21 cellular contexts compared by ENCODE assay signal in genomic region chr17:50805486-50805885, GRCh38. TPM values are rescaled to one million over a fixed set of nuclear protein-coding genes. Genes with fewer than 3 reads are reported as not detected.
DNase-seq lines count a peak whose midpoint lies in the region; ATAC-seq, FAIRE-seq and TF ChIP-seq lines count a peak whose summit lies in the region.
"Had no signal": no experiment of that assay in that cellular context is flagged by ENCODE, and none has a peak within 500 bp of the region (broad histone marks: within the 10 kb centered on the region; RNA-seq: fewer than 3 reads in every experiment).

No MANE protein-coding gene starts in this region.

- H2AFZ ChIP-seq in mammary epithelial cell (ENCODE audit: low read depth, low read length) (peak overlapping the region; percentile 59), IMR-90 (replicated peaks; ENCODE audit: low read length, poor library complexity) (peak overlapping the region; percentile 49), H1 (ENCODE audit: low read length) (no peak overlapping the region), trophoblast cell (ENCODE audit: insufficient read depth, low read length, poor library complexity) (no peak overlapping the region), GM23248 (no peak overlapping the region)

- in situ Hi-C loops in mammary epithelial cell (cut with MboI; ENCODE audit: low sequenced_read_pairs in 2 of 2): no loop called here
- in situ Hi-C loops in IMR-90 (cut with MboI; ENCODE audit: low sequenced_read_pairs): no loop called here
- in situ Hi-C loops in GM23248 (cut with MboI): no loop called here

- dilution Hi-C loops in mammary epithelial cell (cut with HindIII; ENCODE audit: low sequenced_read_pairs) (no loop called here), IMR-90 (cut with HindIII; ENCODE audit: low sequenced_read_pairs, unreplicated experiment) (no loop called here)

- no peaks in the 10 kb centered on the region for H3K4me1 Mint-ChIP-seq in MCF 10A (ENCODE audit: insufficient read depth, unreplicated experiment)

- H2AK9ac ChIP-seq in IMR-90 (replicated peaks; ENCODE audit: low read depth, low read length, poor library complexity): no peak overlapping the region

- no peak overlapping the region for H4K12ac ChIP-seq in trophoblast cell (ENCODE audit: low read depth, low read length)

- DNase-seq in mammary epithelial cell (no peak), MCF 10A (ENCODE audit: unreplicated experiment) (no peak), IMR-90 (no peak), H1 (ENCODE audit: low read depth in 1 of 2, low spot score in 2 of 2) (no peak), trophoblast cell (no peak), GM23248 (no peak)
- no peak for DNase-seq in activated CD4-positive, alpha-beta T cell treated with anti-CD3 and anti-CD28 coated beads for 4 hours
- DNase-seq: ACHN; Calu3; CD4-positive, alpha-beta T cell; DMS 273 treated with DMSO at 0.1 percent for 48 hours; DMS79; EL; H7 had no signal

- 49% methylated on average over 5 of the region's 6 CpGs for WGBS in mammary epithelial cell (ENCODE audit: low coverage, missing lambda C conversion rate)
- WGBS in IMR-90 (ENCODE audit: extremely low coverage in 2 of 2, insufficient read length in 1 of 2), 2 experiments: 56% methylated on average over 2 of the region's 6 CpGs; no CpG with 5 or more reads in 1 of the 2 experiments
- WGBS in H1 (ENCODE audit: extremely low coverage in 1 of 2, insufficient coverage in 1 of 2, insufficient read length in 1 of 2, insufficient replicate concordance in 2 of 2, low coverage in 1 of 2, low lambda C conversion rate in 2 of 2, missing lambda C conversion rate in 1 of 2), 2 experiments: 87% methylated on average over 6 of the region's 6 CpGs; no CpG with 5 or more reads in 1 of the 2 experiments
- no CpG with 5 or more reads among the region's 6 CpGs for WGBS in trophoblast cell (ENCODE audit: extremely low coverage, insufficient coverage, insufficient read length)
- WGBS in GM23248 (ENCODE audit: low coverage in 1 of 2, low lambda C conversion rate in 2 of 2, missing lambda C conversion rate in 2 of 2), 2 experiments: 52 to 57% methylated on average over 6 of the region's 6 CpGs

- H3K27me3 ChIP-seq in mammary epithelial cell (ENCODE audit: insufficient read depth, low read length) (no peaks in the 10 kb centered on the region), IMR-90 (ENCODE audit: control insufficient read depth, insufficient read depth, low read length) (peaks cover 14% of the 10 kb centered on the region), H1 (replicated peaks in 1 of 4; ENCODE audit: control insufficient read depth in 3 of 4, extremely low read depth in 1 of 4, insufficient read depth in 3 of 4, low read length in 3 of 4) (no peaks in the 10 kb centered on the region), trophoblast cell (ENCODE audit: insufficient read depth, low read length) (no peaks in the 10 kb centered on the region), GM23248 (replicated peaks; ENCODE audit: insufficient read depth) (no peaks in the 10 kb centered on the region)
- H3K27me3 ChIP-seq: BLaER1 treated with 17β-estradiol and CSF1 and Interleukin-3, amounts not matched to agents 10 nM and 100 nM had no signal

- TF ChIP-seq RAD21 in IMR-90 (IDR thresholded peaks at IDR 0.05; ENCODE audit: low read length) (no peak), H1 (IDR thresholded peaks at IDR 0.05 in 1 of 2, conservative IDR thresholded peaks at IDR 0.05 in 1 of 2; ENCODE audit: low read depth in 2 of 2, low read length in 2 of 2) (no peak)

- H3K79me2 ChIP-seq in mammary epithelial cell (ENCODE audit: insufficient read depth, low read length) (no peaks in the 10 kb centered on the region), H1 (ENCODE audit: control insufficient read depth in 1 of 2, insufficient read depth in 2 of 2, low read length in 2 of 2) (no peaks in the 10 kb centered on the region), trophoblast cell (ENCODE audit: control insufficient read depth, insufficient read depth, low read length, poor library complexity) (no peaks in the 10 kb centered on the region), GM23248 (ENCODE audit: insufficient read depth) (no peaks in the 10 kb centered on the region)

- H2AK5ac ChIP-seq in IMR-90 (ENCODE audit: low read depth, low read length) (no peak overlapping the region), H1 (ENCODE audit: low read depth, low read length) (no peak overlapping the region), trophoblast cell (ENCODE audit: low read length) (no peak overlapping the region)

- FAIRE-seq in H1 (lab: Jason Lieb, UNC): no peak
- FAIRE-seq: G401.6, GM12891, GM19239 had no signal

- H3K18ac ChIP-seq in IMR-90 (ENCODE audit: low read depth, low read length) (no peak overlapping the region), H1 (ENCODE audit: extremely low read depth, low read length) (no peak overlapping the region), trophoblast cell (ENCODE audit: low read length) (no peak overlapping the region)

- H3K9me3 ChIP-seq in mammary epithelial cell (replicated peaks; ENCODE audit: insufficient read depth, low read length) (no peaks in the 10 kb centered on the region), IMR-90 (ENCODE audit: control insufficient read depth, insufficient read depth, low read length) (no peaks in the 10 kb centered on the region), H1 (ENCODE audit: insufficient read depth in 2 of 2, low read depth in 1 of 2, low read length in 1 of 2) (no peaks in the 10 kb centered on the region), trophoblast cell (ENCODE audit: insufficient read depth, low read depth, low read length) (no peaks in the 10 kb centered on the region), GM23248 (ENCODE audit: low read depth) (no peaks in the 10 kb centered on the region)
- H3K9me3 ChIP-seq: BLaER1 treated with 17β-estradiol and CSF1 and Interleukin-3, amounts not matched to agents 10 nM and 100 nM had no signal

- no peaks in the 10 kb centered on the region for H3K9me3 Mint-ChIP-seq in MCF 10A (ENCODE audit: unreplicated experiment)
- H3K9me3 Mint-ChIP-seq: CD4-positive, alpha-beta T cell; IgD-negative memory B cell had no signal

- H3K23me2 ChIP-seq in H1 (ENCODE audit: low read depth, low read length): no peaks in the 10 kb centered on the region

- H3K4me1 ChIP-seq in mammary epithelial cell (ENCODE audit: insufficient read depth, low read length): peaks cover 4% of the 10 kb centered on the region
- H3K4me1 ChIP-seq in IMR-90 (ENCODE audit: control insufficient read depth, insufficient read depth, low read length): no peaks in the 10 kb centered on the region
- H3K4me1 ChIP-seq in H1 (replicated peaks in 1 of 4; ENCODE audit: control insufficient read depth in 3 of 4, insufficient read depth in 4 of 4, low read length in 3 of 4): no peaks in the 10 kb centered on the region
- peaks cover 0 to 6% of the 10 kb centered on the region in 2 experiments for H3K4me1 ChIP-seq in trophoblast cell (ENCODE audit: control insufficient read depth in 1 of 2, insufficient read depth in 2 of 2, low read length in 2 of 2)
- H3K4me1 ChIP-seq in GM23248 (ENCODE audit: insufficient read depth): no peaks in the 10 kb centered on the region

- H2BK5ac ChIP-seq in IMR-90 (ENCODE audit: low read depth, low read length, poor library complexity, severe bottlenecking) (no peak overlapping the region), H1 (ENCODE audit: low read depth, low read length) (peak overlapping the region; percentile 56; the same call in 1 of the 2 replicates), trophoblast cell (ENCODE audit: low read depth, low read length, poor library complexity) (no peak overlapping the region)

- H4K8ac ChIP-seq in IMR-90 (ENCODE audit: low read depth in 2 of 2, low read length in 2 of 2) (no peak overlapping the region), H1 (ENCODE audit: extremely low read depth, insufficient read depth, low read length) (no peak overlapping the region), trophoblast cell (ENCODE audit: low read depth, low read length) (no peak overlapping the region)

- H2BK120ac ChIP-seq in IMR-90 (ENCODE audit: low read depth, low read length) (no peak overlapping the region), H1 (replicated peaks; ENCODE audit: low read depth, low read length) (peak overlapping the region; percentile 68), trophoblast cell (ENCODE audit: insufficient read depth, low read length, poor library complexity) (no peak overlapping the region)

- POLR2A ChIA-PET in MCF 10A (lab: Yijun Ruan, JAX) (no interaction called here), IMR-90 (lab: Charles Lee; ENCODE audit: unreplicated experiment) (no interaction called here), H1 (lab: Charles Lee; ENCODE audit: partially characterized antibody) (interaction anchor here (0.6 to 2.1 kb wide), 2 partner anchors 60 to 75 kb away, joined by 3 to 8 read pairs; partner anchors contain the start of gene TOB1)

- H3K36me3 ChIP-seq in mammary epithelial cell (ENCODE audit: insufficient read depth, low read length) (no peaks in the 10 kb centered on the region), IMR-90 (ENCODE audit: control insufficient read depth, insufficient read depth, low read length) (no peaks in the 10 kb centered on the region), H1 (ENCODE audit: control insufficient read depth in 2 of 4, insufficient read depth in 4 of 4, low read length in 3 of 4) (no peaks in the 10 kb centered on the region), trophoblast cell (ENCODE audit: control insufficient read depth in 1 of 2, insufficient read depth in 2 of 2, low read length in 2 of 2) (no peaks in the 10 kb centered on the region), GM23248 (ENCODE audit: low read depth) (no peaks in the 10 kb centered on the region)
- H3K36me3 ChIP-seq: BLaER1 treated with 17β-estradiol and CSF1 and Interleukin-3, amounts not matched to agents 10 nM and 100 nM had no signal

- no peak overlapping the region for H3K4me2 ChIP-seq in mammary epithelial cell (ENCODE audit: insufficient read depth, low read depth, low read length)
- H3K4me2 ChIP-seq in IMR-90 (ENCODE audit: low read depth, low read length): no peak overlapping the region
- H3K4me2 ChIP-seq in H1 (ENCODE audit: insufficient read depth in 1 of 2, low read depth in 2 of 2, low read length in 2 of 2): no peak overlapping the region
- H3K4me2 ChIP-seq in trophoblast cell (ENCODE audit: low read length): no peak overlapping the region
- no peak overlapping the region for H3K4me2 ChIP-seq in GM23248 (ENCODE audit: unreplicated experiment)
- H3K4me2 ChIP-seq: BLaER1 treated with 17β-estradiol and CSF1 and Interleukin-3, amounts not matched to agents 10 nM and 100 nM had no signal

- H3K4ac ChIP-seq in IMR-90 (ENCODE audit: low read depth, low read length) (no peak overlapping the region), H1 (replicated peaks; ENCODE audit: insufficient read length, low read depth, low read length) (peak overlapping the region; percentile 48), trophoblast cell (ENCODE audit: low read depth, low read length) (no peak overlapping the region)

- no peak overlapping the region for H3K27ac Mint-ChIP-seq in MCF 10A (ENCODE audit: low read depth, unreplicated experiment)
- H3K27ac Mint-ChIP-seq: CD4-positive, alpha-beta T cell; IgD-negative memory B cell had no signal

- H2BK15ac ChIP-seq in IMR-90 (ENCODE audit: low read depth, low read length) (no peak overlapping the region), H1 (ENCODE audit: low read length) (no peak overlapping the region)

- H4K5ac ChIP-seq in IMR-90 (ENCODE audit: low read depth, low read length) (no peak overlapping the region), H1 (ENCODE audit: insufficient read length, low read depth, low read length) (no peak overlapping the region)

- H3K79me1 ChIP-seq in IMR-90 (ENCODE audit: low read depth in 1 of 2, low read length in 2 of 2) (no peaks in the 10 kb centered on the region), H1 (ENCODE audit: low read depth, low read length) (no peaks in the 10 kb centered on the region), trophoblast cell (ENCODE audit: low read length) (no peaks in the 10 kb centered on the region)

- no peaks in the 10 kb centered on the region for H3K9me2 ChIP-seq in GM23248 (ENCODE audit: insufficient read depth)

- no peak for TF ChIP-seq EP300 in H1 (IDR thresholded peaks at IDR 0.05; ENCODE audit: borderline replicate concordance in 1 of 2, low read depth in 2 of 2, low read length in 2 of 2)

- H3K56ac ChIP-seq in IMR-90 (ENCODE audit: extremely low read depth, insufficient read depth, low read length) (no peak overlapping the region), H1 (replicated peaks; ENCODE audit: insufficient read length, low read depth, low read length) (no peak overlapping the region)

- intact Hi-C loops in mammary epithelial cell (cut with micrococcal nuclease) (no loop called here), MCF 10A (cut with micrococcal nuclease) (no loop called here), IMR-90 (cut with micrococcal nuclease) (no loop called here)

- H3K9me1 ChIP-seq in IMR-90 (ENCODE audit: insufficient read depth, low read length): 0 out of 2 replicates have a peak, but pooled peaks cover 3% of the 10 kb centered on the region

- H3K23ac ChIP-seq in IMR-90 (ENCODE audit: low read depth, low read length): no peak overlapping the region
- H3K23ac ChIP-seq in H1 (ENCODE audit: insufficient read length): no peak overlapping the region
- H3K23ac ChIP-seq in trophoblast cell (ENCODE audit: low read length): no peak overlapping the region

- no peaks in the 10 kb centered on the region for H3K27me3 Mint-ChIP-seq in MCF 10A (ENCODE audit: insufficient read depth, unreplicated experiment)
- H3K27me3 Mint-ChIP-seq: CD4-positive, alpha-beta T cell; IgD-negative memory B cell had no signal

- TF ChIP-seq CTCF in mammary epithelial cell (conservative IDR thresholded peaks at IDR 0.05 in 1 of 2, IDR thresholded peaks at IDR 0.05 in 1 of 2; ENCODE audit: extremely low read depth in 1 of 2, insufficient read depth in 1 of 2, low read depth in 1 of 2, low read length in 2 of 2): no peak
- TF ChIP-seq CTCF in MCF 10A (IDR thresholded peaks at IDR 0.05; ENCODE audit: unreplicated experiment): no peak
- no peak for TF ChIP-seq CTCF in IMR-90 (conservative IDR thresholded peaks at IDR 0.05; ENCODE audit: low read depth, low read length)
- no peak for TF ChIP-seq CTCF in H1 (IDR thresholded peaks at IDR 0.05; ENCODE audit: control extremely low read depth in 1 of 3, insufficient read depth in 1 of 3, low read depth in 1 of 3, low read length in 3 of 3)

- H3K4me3 ChIP-seq in mammary epithelial cell (replicated peaks in 1 of 3; ENCODE audit: insufficient read depth in 1 of 3, low read depth in 2 of 3, low read length in 3 of 3) (no peak overlapping the region), IMR-90 (ENCODE audit: insufficient read depth, low read depth, low read length) (no peak overlapping the region), H1 (ENCODE audit: extremely low read depth in 1 of 4, insufficient read depth in 2 of 4, low read depth in 3 of 4, low read length in 4 of 4) (no peak overlapping the region), trophoblast cell (ENCODE audit: low read depth, low read length) (no peak overlapping the region), GM23248 (no peak overlapping the region)
- H3K4me3 ChIP-seq: BLaER1 treated with 17β-estradiol and CSF1 and Interleukin-3, amounts not matched to agents 10 nM and 100 nM had no signal

- H3K14ac ChIP-seq in IMR-90 (replicated peaks; ENCODE audit: low read depth, low read length) (no peak overlapping the region), H1 (ENCODE audit: insufficient read length) (peak overlapping the region; percentile 63), trophoblast cell (ENCODE audit: low read length) (no peak overlapping the region)

- H3K27ac ChIP-seq in mammary epithelial cell (ENCODE audit: insufficient read depth, low read depth, low read length) (no peak overlapping the region), IMR-90 (ENCODE audit: insufficient read depth, low read length) (no peak overlapping the region), H1 (ENCODE audit: low read depth, low read length) (no peak overlapping the region), trophoblast cell (ENCODE audit: low read depth, low read length) (no peak overlapping the region), GM23248 (no peak overlapping the region)
- H3K27ac ChIP-seq: BLaER1 treated with 17β-estradiol and CSF1 and Interleukin-3, amounts not matched to agents 10 nM and 100 nM; HL-60 had no signal

- no peaks in the 10 kb centered on the region for H3K36me3 Mint-ChIP-seq in MCF 10A (ENCODE audit: insufficient read depth, unreplicated experiment)
- H3K36me3 Mint-ChIP-seq: IgD-negative memory B cell had no signal

- no peak overlapping the region for H2BK12ac ChIP-seq in H1 (ENCODE audit: low read depth, low read length)
- H2BK12ac ChIP-seq in trophoblast cell (ENCODE audit: low read length): peak overlapping the region; percentile 29

- no peak for TF ChIP-seq POLR2A in IMR-90 (IDR thresholded peaks at IDR 0.05; ENCODE audit: low read depth, low read length)
- TF ChIP-seq POLR2A in H1 (IDR thresholded peaks at IDR 0.05; ENCODE audit: control extremely low read depth in 1 of 2, low read depth in 2 of 2, low read length in 2 of 2): no peak

- H2BK20ac ChIP-seq in IMR-90 (ENCODE audit: low read depth, low read length) (no peak overlapping the region), H1 (ENCODE audit: low read length) (0 out of 2 replicates have a peak overlapping the region, but pooled peaks have one; percentile 72)

- no peak overlapping the region for H4K91ac ChIP-seq in IMR-90 (ENCODE audit: insufficient read depth, low read depth, low read length)
- peak overlapping the region; percentile 49 for H4K91ac ChIP-seq in H1 (replicated peaks; ENCODE audit: insufficient read length, low read length)
- H4K91ac ChIP-seq in trophoblast cell (ENCODE audit: low read depth, low read length): peak overlapping the region; percentile 26

- no peak overlapping the region for H3K4me3 Mint-ChIP-seq in MCF 10A (ENCODE audit: unreplicated experiment)
- H3K4me3 Mint-ChIP-seq: CD4-positive, alpha-beta T cell; IgD-negative memory B cell had no signal

- CTCF ChIA-PET in mammary epithelial cell (lab: Charles Lee; ENCODE audit: low non-redundant PET) (no interaction called here), MCF 10A (lab: Yijun Ruan, JAX) (interaction anchor here (0.6 to 1.2 kb wide), 2 partner anchors 37 to 206 kb away, joined by 3 to 6 read pairs; no protein-coding TSS in a partner anchor), IMR-90 (lab: Yijun Ruan, JAX) (interaction anchor here (1.3 kb wide), 1 partner anchor 19 kb away, joined by 4 read pairs; no protein-coding TSS in a partner anchor), H1 (lab: Charles Lee; ENCODE audit: partially characterized antibody) (interaction anchor here (0.8 to 3.8 kb wide), 21 partner anchors 9 to 167 kb away, joined by 3 to 41 read pairs (median 5); partner anchors contain the start of gene WFIKKN2)

- no peaks in the 10 kb centered on the region for H3F3A ChIP-seq in GM23248 (ENCODE audit: insufficient read depth)

- BruUV-seq in mammary epithelial cell (replicated peaks; lab: Mats Ljungman, UMichigan) (no TSS peak), MCF 10A (replicated peaks; lab: Mats Ljungman, UMichigan) (no TSS peak), IMR-90 (replicated peaks; lab: Mats Ljungman, UMichigan) (no TSS peak)

- no peak overlapping the region for H3K9ac ChIP-seq in mammary epithelial cell (ENCODE audit: insufficient read depth, low read length)
- no peak overlapping the region for H3K9ac ChIP-seq in IMR-90 (ENCODE audit: low read depth, low read length)
- no peak overlapping the region for H3K9ac ChIP-seq in H1 (replicated peaks in 1 of 4; ENCODE audit: extremely low read depth in 1 of 4, low read depth in 3 of 4, low read length in 3 of 4)
- H3K9ac ChIP-seq in trophoblast cell (ENCODE audit: low read length): no peak overlapping the region
- H3K9ac ChIP-seq in GM23248: no peak overlapping the region
- H3K9ac ChIP-seq: BLaER1 treated with 17β-estradiol and CSF1 and Interleukin-3, amounts not matched to agents 10 nM and 100 nM had no signal

- no peaks in the 10 kb centered on the region for H4K20me1 ChIP-seq in mammary epithelial cell (ENCODE audit: insufficient read depth, low read length)
- H4K20me1 ChIP-seq in IMR-90 (ENCODE audit: insufficient read depth, low read length): no peaks in the 10 kb centered on the region
- H4K20me1 ChIP-seq in H1 (replicated peaks in 1 of 2; ENCODE audit: control insufficient read depth in 1 of 2, insufficient read depth in 2 of 2, low read length in 2 of 2): no peaks in the 10 kb centered on the region
- no peaks in the 10 kb centered on the region for H4K20me1 ChIP-seq in GM23248 (ENCODE audit: insufficient read depth)
- H4K20me1 ChIP-seq: BLaER1 treated with 17β-estradiol and CSF1 and Interleukin-3, amounts not matched to agents 10 nM and 100 nM had no signal

- no peak for ATAC-seq in IMR-90 (ENCODE audit: low read depth)

RNA-seq across cellular contexts. Expression of gene WFIKKN2, which starts 29.9 kb away (rescaled TPM):
- not detected for total RNA-seq in mammary epithelial cell
- not detected for polyA plus RNA-seq in mammary epithelial cell
- polyA minus RNA-seq in mammary epithelial cell: not detected
- total RNA-seq in MCF 10A (2022): not detected in 2 replicates
- total RNA-seq in IMR-90 (2012; rRNA removed): not detected in 2 replicates
- polyA plus RNA-seq in IMR-90 (2012; rRNA removed): 0.02 and 0.04 TPM in 2 replicates
- 0.01 and 0.04 TPM in 2 replicates for polyA plus RNA-seq in IMR-90 (2012; cell fraction: cytosol; rRNA removed)
- 0.11 and 0.16 TPM in 2 replicates for polyA plus RNA-seq in IMR-90 (2012; cell fraction: nucleus; rRNA removed; ENCODE audit: low replicate concordance)
- 0.07 TPM in 1 of 2 replicates, not detected in the other for total RNA-seq in H1 (2021; fragmentation: NEBNext Ultra II Directional; extraction: Animal tissue kit (Norgen Biotek cat#: 25700))
- 0.30 and 0.33 TPM in 2 replicates for polyA plus RNA-seq in H1 (2011; rRNA removed)
- 0.30 TPM for polyA plus RNA-seq in H1 (2011; cell fraction: cytosol; rRNA removed)
- 0.29 TPM for polyA plus RNA-seq in H1 (2011; cell fraction: nucleus; rRNA removed)
- 0.10 to 0.39 TPM (median 0.29 TPM) in 4 replicates for polyA plus RNA-seq in H1 (2012, experiment 1 of 2)
- 0.22 TPM for polyA plus RNA-seq in H1 (2012, experiment 2 of 2)
- 0.10 TPM for polyA plus RNA-seq in H1 (2013, experiment 1 of 2)
- polyA plus RNA-seq in H1 (2013, experiment 2 of 2): 0.06 TPM
- 0.19 and 0.39 TPM in 2 replicates for polyA minus RNA-seq in H1 (2011; rRNA and poly(A)+ RNA removed)
- 0.29 TPM for polyA minus RNA-seq in H1 (2011; cell fraction: cytosol; rRNA and poly(A)+ RNA removed)
- polyA minus RNA-seq in H1 (2011; cell fraction: nucleus; rRNA and poly(A)+ RNA removed): not detected
- polyA plus RNA-seq in trophoblast cell (2013): not detected in 2 replicates
- not detected in 2 replicates for total RNA-seq in GM23248 (2014; rRNA removed; shearing (Covaris generic))
- polyA plus RNA-seq in GM23248 (2016; fragmentation: Nextera tagmentation; extraction: Ambion mirVana): not detected in 2 replicates
- total RNA-seq: A172; Calu3; CD4-positive, alpha-beta T cell; H7 had no signal
- polyA plus RNA-seq: IgD-negative memory B cell had no signal

RNA-seq across cellular contexts. Expression of gene ANKRD40CL, which starts 38.2 kb away (rescaled TPM):
- total RNA-seq in mammary epithelial cell (not detected), MCF 10A (2022) (not detected in 2 replicates), IMR-90 (2012; rRNA removed) (not detected in 2 replicates)
- polyA plus RNA-seq in mammary epithelial cell (not detected), IMR-90 (2012; rRNA removed) (not detected in 2 replicates), H1 (2011; rRNA removed) (not detected in 2 replicates), GM23248 (2016; fragmentation: Nextera tagmentation; extraction: Ambion mirVana) (not detected in 2 replicates)
- polyA minus RNA-seq in mammary epithelial cell: not detected
- not detected in 2 replicates for polyA plus RNA-seq in IMR-90 (2012; cell fraction: cytosol; rRNA removed)
- not detected in 2 replicates for polyA plus RNA-seq in IMR-90 (2012; cell fraction: nucleus; rRNA removed; ENCODE audit: low replicate concordance)
- not detected in 2 replicates for total RNA-seq in H1 (2021; fragmentation: NEBNext Ultra II Directional; extraction: Animal tissue kit (Norgen Biotek cat#: 25700))
- polyA plus RNA-seq in H1 (2011; cell fraction: cytosol; rRNA removed): not detected
- polyA plus RNA-seq in H1 (2011; cell fraction: nucleus; rRNA removed): not detected
- not detected in 4 replicates for polyA plus RNA-seq in H1 (2012, experiment 1 of 2)
- not detected for polyA plus RNA-seq in H1 (2012, experiment 2 of 2)
- not detected for polyA plus RNA-seq in H1 (2013, experiment 1 of 2)
- not detected for polyA plus RNA-seq in H1 (2013, experiment 2 of 2)
- not detected in 2 replicates for polyA minus RNA-seq in H1 (2011; rRNA and poly(A)+ RNA removed)
- polyA minus RNA-seq in H1 (2011; cell fraction: cytosol; rRNA and poly(A)+ RNA removed): not detected
- not detected for polyA minus RNA-seq in H1 (2011; cell fraction: nucleus; rRNA and poly(A)+ RNA removed)
- not detected in 2 replicates for polyA plus RNA-seq in trophoblast cell (2013)
- total RNA-seq in GM23248 (2014; rRNA removed; shearing (Covaris generic)): not detected in 2 replicates
- total RNA-seq: A172; Calu3; CD4-positive, alpha-beta T cell; H7 had no signal
- polyA plus RNA-seq: IgD-negative memory B cell had no signal

Comparison
In these comparisons a context has a peak if more than half of its experiments do, and no peak if none do; other contexts are left out.
1. H2AFZ ChIP-seq: peak in mammary epithelial cell (single experiment) and IMR-90 (single experiment); none in H1 (single experiment), trophoblast cell (single experiment) and GM23248 (single experiment).